ENCODE assay signal across 1 cellular context in genomic region chr4:42399393-42399792, GRCh38.
TF ChIP-seq lines count a peak whose summit lies in the region.

No MANE protein-coding gene starts in this region.

TF ChIP-seq in HepG2, 621 proteins besides CTCF, POLR2A, EP300 and RAD21 (continued from another document):
- TF ChIP-seq PRDM4 (CRISPR knock-in tag; IDR thresholded peaks at IDR 0.05; ENCODE audit: borderline replicate concordance) = no peak
- no peak for TF ChIP-seq ZNF142 (CRISPR knock-in tag; IDR thresholded peaks at IDR 0.05)
- no peak for TF ChIP-seq ZBTB43 (CRISPR knock-in tag; conservative IDR thresholded peaks at IDR 0.05)
- TF ChIP-seq ZNF513 (CRISPR knock-in tag; conservative IDR thresholded peaks at IDR 0.05) = no peak
- TF ChIP-seq ZBTB49 (CRISPR knock-in tag; IDR thresholded peaks at IDR 0.05; ENCODE audit: borderline replicate concordance) = no peak
- TF ChIP-seq LBX2 (CRISPR knock-in tag; IDR thresholded peaks at IDR 0.05; ENCODE audit: borderline replicate concordance) = no peak
- no peak for TF ChIP-seq FOXJ3 (CRISPR knock-in tag; IDR thresholded peaks at IDR 0.05; ENCODE audit: borderline replicate concordance)
- TF ChIP-seq EED (CRISPR knock-in tag; IDR thresholded peaks at IDR 0.05) = no peak
- no peak for TF ChIP-seq ZKSCAN5 (CRISPR knock-in tag; IDR thresholded peaks at IDR 0.05)
- no peak for TF ChIP-seq KDM5A (IDR thresholded peaks at IDR 0.05; ENCODE audit: borderline replicate concordance, low read length)
- TF ChIP-seq ZNF792 (CRISPR knock-in tag; IDR thresholded peaks at IDR 0.05) = no peak
- no peak for TF ChIP-seq EEA1 (CRISPR knock-in tag; IDR thresholded peaks at IDR 0.05; ENCODE audit: borderline replicate concordance)
- TF ChIP-seq KLF15 (CRISPR knock-in tag; IDR thresholded peaks at IDR 0.05; ENCODE audit: borderline replicate concordance) = no peak
